ENCODE assay signal across 18 cellular contexts in genomic region chr6:148771212-148771601, GRCh38. TPM values are rescaled to one million over a fixed set of nuclear protein-coding genes. Genes with fewer than 3 reads are reported as not detected.
DNase-seq lines count a peak whose midpoint lies in the region; FAIRE-seq and TF ChIP-seq lines count a peak whose summit lies in the region.
"Had no signal": no experiment of that assay in that cellular context is flagged by ENCODE, and none has a peak within 500 bp of the region (broad histone marks: within the 10 kb centered on the region; RNA-seq: fewer than 3 reads in every experiment).

No MANE protein-coding gene starts in this region.

- peak overlapping the region in 6 of 8 donors; percentile 19 to 78 (median 54) for H3K4me3 Mint-ChIP-seq in CD4-positive, alpha-beta memory T cell
- H3K4me3 Mint-ChIP-seq in activated T-helper 1 cell treated with anti-CD3 and anti-CD28 coated beads, Interleukin-12 subunit alpha, Interleukin-12 subunit beta, Interleukin-2, Interleukin-4 antibody, amounts not matched to agents 30 ng/mL and 10 ng/mL and 1 ng/mL, durations not matched to agents 14 hours and 24 hours and 36 hours, result no peak overlapping the region
- H3K4me3 Mint-ChIP-seq in progenitor cell of endocrine pancreas (ENCODE audit: low read depth), result no peak overlapping the region
- H3K4me3 Mint-ChIP-seq: activated CD8-positive, alpha-beta T cell treated with anti-CD3 and anti-CD28 coated beads, Interleukin-2, amount 10 ng/mL, durations not matched to agents 7 days and 5 days; brain had no signal

- no peaks in the 10 kb centered on the region for H3K9me3 ChIP-seq in CD4-positive, alpha-beta memory T cell (ENCODE audit: control insufficient read depth in 1 of 2, low read length in 2 of 2)
- no peaks in the 10 kb centered on the region for H3K9me3 ChIP-seq in kidney (ENCODE audit: control insufficient read depth in 1 of 2, low read length in 2 of 2)

- TF ChIP-seq CTCF in kidney (IDR thresholded peaks at IDR 0.05; ENCODE audit: borderline replicate concordance, extremely low read depth, insufficient read depth) (no peak), progenitor cell of endocrine pancreas (IDR thresholded peaks at IDR 0.05; ENCODE audit: unreplicated experiment) (no peak)

- no peaks in the 10 kb centered on the region for H3K9me3 Mint-ChIP-seq in CD4-positive, alpha-beta memory T cell
- no peaks in the 10 kb centered on the region for H3K9me3 Mint-ChIP-seq in activated T-helper 1 cell treated with anti-CD3 and anti-CD28 coated beads, Interleukin-12 subunit alpha, Interleukin-12 subunit beta, Interleukin-2, Interleukin-4 antibody, amounts not matched to agents 30 ng/mL and 10 ng/mL and 1 ng/mL, durations not matched to agents 14 hours and 24 hours and 36 hours
- H3K9me3 Mint-ChIP-seq in progenitor cell of endocrine pancreas (ENCODE audit: low read depth), result no peaks in the 10 kb centered on the region
- H3K9me3 Mint-ChIP-seq: stimulated activated naive B cell treated with anti-CD40 and anti-IgM and Interleukin-4, amounts not matched to agents 10 μg/mL and 1 μg/mL and 100 μg/mL, for 72 hours had no signal

- H3K27me3 ChIP-seq in CD4-positive, alpha-beta memory T cell (ENCODE audit: insufficient read depth, low read length), result no peaks in the 10 kb centered on the region

- no peak for DNase-seq in CD4-positive, alpha-beta memory T cell
- DNase-seq in GM12891 (ENCODE audit: insufficient read length, low spot score), result no peak
- peak; percentile 86 for DNase-seq in RPMI8226
- DNase-seq in mucosa of gallbladder (ENCODE audit: low spot score), result peak; percentile 55
- no peak for DNase-seq in NCI-H2029 treated with DMSO at 0.1 percent for 48 hours (lab: John Stamatoyannopoulos, UW)
- no peak for DNase-seq in kidney
- no peak for DNase-seq in activated T-helper 1 cell treated with anti-CD3 and anti-CD28 coated beads, Interleukin-12 subunit alpha, Interleukin-12 subunit beta, Interleukin-2, Interleukin-4 antibody, amounts not matched to agents 30 ng/mL and 10 ng/mL and 1 ng/mL, durations not matched to agents 14 hours and 24 hours and 36 hours (ENCODE audit: low spot score)
- DNase-seq in progenitor cell of endocrine pancreas (ENCODE audit: low spot score, unreplicated experiment), result no peak
- DNase-seq: activated CD8-positive, alpha-beta T cell treated with anti-CD3 and anti-CD28 coated beads, Interleukin-2, amount 10 ng/mL, durations not matched to agents 7 days and 5 days; activated naive CD4-positive, alpha-beta T cell; effector CD8-positive, alpha-beta T cell; foreskin fibroblast; GM23248; midbrain; NCI-H524 treated with DMSO at 0.1 percent for 48 hours; stimulated activated CD4-positive, alpha-beta T cell treated with anti-CD3 and anti-CD28 coated beads, Interleukin-4, amount 100 ng/mL, for 4 hours; stimulated activated naive B cell treated with anti-CD40 and anti-IgM and Interleukin-4, amounts not matched to agents 10 μg/mL and 1 μg/mL and 100 μg/mL, for 72 hours had no signal

- CTCF ChIA-PET in CD4-positive, alpha-beta memory T cell (lab: Charles Lee; ENCODE audit: partially characterized antibody), result interaction anchor here (0.9 to 2.3 kb wide), 6 partner anchors 10 to 187 kb away, joined by 3 to 12 read pairs (median 4); no protein-coding TSS in a partner anchor

- POLR2A ChIA-PET in CD4-positive, alpha-beta memory T cell (lab: Charles Lee; ENCODE audit: partially characterized antibody), result interaction anchor here (0.7 to 4.1 kb wide), 6 partner anchors 9 to 775 kb away, joined by 3 to 30 read pairs (median 4); partner anchors contain the start of genes PPIL4 and UST

- H3K27ac Mint-ChIP-seq in CD4-positive, alpha-beta memory T cell, result peak overlapping the region; percentile 58 to 85 (median 77)
- no peak overlapping the region for H3K27ac Mint-ChIP-seq in activated T-helper 1 cell treated with anti-CD3 and anti-CD28 coated beads, Interleukin-12 subunit alpha, Interleukin-12 subunit beta, Interleukin-2, Interleukin-4 antibody, amounts not matched to agents 30 ng/mL and 10 ng/mL and 1 ng/mL, durations not matched to agents 14 hours and 24 hours and 36 hours
- H3K27ac Mint-ChIP-seq in progenitor cell of endocrine pancreas, result no peak overlapping the region
- H3K27ac Mint-ChIP-seq: activated CD8-positive, alpha-beta T cell treated with anti-CD3 and anti-CD28 coated beads, Interleukin-2, amount 10 ng/mL, durations not matched to agents 7 days and 5 days had no signal

- peak; percentile 20 for FAIRE-seq in GM12891 (lab: Jason Lieb, UNC)
- FAIRE-seq in kidney (lab: Jason Lieb, UNC), result no peak

- H3K4me1 ChIP-seq in CD4-positive, alpha-beta memory T cell (ENCODE audit: insufficient read depth, low read length), result peaks cover 41% of the 10 kb centered on the region
- peaks cover 0 to 2% of the 10 kb centered on the region in 2 donors for H3K4me1 ChIP-seq in kidney (ENCODE audit: control insufficient read depth in 1 of 2, insufficient read depth in 1 of 2, low read depth in 1 of 2, low read length in 2 of 2)

- no peaks in the 10 kb centered on the region for H3K36me3 ChIP-seq in CD4-positive, alpha-beta memory T cell (ENCODE audit: insufficient read depth, low read length)
- H3K36me3 ChIP-seq in kidney (ENCODE audit: control insufficient read depth in 1 of 2, insufficient read depth in 2 of 2, low read length in 2 of 2), result no peaks in the 10 kb centered on the region

- intact Hi-C loops in CD4-positive, alpha-beta memory T cell (cut with micrococcal nuclease), result no loop called here
- intact Hi-C loops in kidney (cut with DNase I), result no loop called here
- intact Hi-C loops in activated T-helper 1 cell treated with anti-CD3 and anti-CD28 coated beads, Interleukin-12 subunit alpha, Interleukin-12 subunit beta, Interleukin-2, Interleukin-4 antibody, amounts not matched to agents 30 ng/mL and 10 ng/mL and 1 ng/mL, durations not matched to agents 14 hours and 24 hours and 36 hours (cut with micrococcal nuclease), result no loop called here

- no peak overlapping the region for H3K4me3 ChIP-seq in CD4-positive, alpha-beta memory T cell (ENCODE audit: low read length in 2 of 2)
- H3K4me3 ChIP-seq in kidney (ENCODE audit: low read length in 2 of 2), result no peak overlapping the region
- H3K4me3 ChIP-seq: GM23248 had no signal

- H3K27ac ChIP-seq in CD4-positive, alpha-beta memory T cell (ENCODE audit: low read depth, low read length), result no peak overlapping the region
- no peak overlapping the region for H3K27ac ChIP-seq in kidney (ENCODE audit: low read depth in 2 of 2, low read length in 2 of 2)
- H3K27ac ChIP-seq: GM23248 had no signal

- H3K27me3 Mint-ChIP-seq in CD4-positive, alpha-beta memory T cell, result no peaks in the 10 kb centered on the region
- H3K27me3 Mint-ChIP-seq in activated T-helper 1 cell treated with anti-CD3 and anti-CD28 coated beads, Interleukin-12 subunit alpha, Interleukin-12 subunit beta, Interleukin-2, Interleukin-4 antibody, amounts not matched to agents 30 ng/mL and 10 ng/mL and 1 ng/mL, durations not matched to agents 14 hours and 24 hours and 36 hours (ENCODE audit: insufficient read depth), result peaks cover 50% of the 10 kb centered on the region
- H3K27me3 Mint-ChIP-seq in progenitor cell of endocrine pancreas, result peaks cover 28% of the 10 kb centered on the region
- H3K27me3 Mint-ChIP-seq: brain; stimulated activated naive B cell treated with anti-CD40 and anti-IgM and Interleukin-4, amounts not matched to agents 10 μg/mL and 1 μg/mL and 100 μg/mL, for 72 hours had no signal

- H3K36me3 Mint-ChIP-seq in CD4-positive, alpha-beta memory T cell, result no peaks in the 10 kb centered on the region
- H3K36me3 Mint-ChIP-seq in activated T-helper 1 cell treated with anti-CD3 and anti-CD28 coated beads, Interleukin-12 subunit alpha, Interleukin-12 subunit beta, Interleukin-2, Interleukin-4 antibody, amounts not matched to agents 30 ng/mL and 10 ng/mL and 1 ng/mL, durations not matched to agents 14 hours and 24 hours and 36 hours (ENCODE audit: low read depth), result no peaks in the 10 kb centered on the region
- H3K36me3 Mint-ChIP-seq in progenitor cell of endocrine pancreas (ENCODE audit: insufficient read depth), result no peaks in the 10 kb centered on the region
- H3K36me3 Mint-ChIP-seq: brain had no signal

- no peak for TF ChIP-seq POLR2A in GM12891 (IDR thresholded peaks at IDR 0.05; ENCODE audit: low read depth, low read length)

- peaks cover 26 to 50% (median 45%) of the 10 kb centered on the region in 4 donors for H3K4me1 Mint-ChIP-seq in CD4-positive, alpha-beta memory T cell
- H3K4me1 Mint-ChIP-seq in activated T-helper 1 cell treated with anti-CD3 and anti-CD28 coated beads, Interleukin-12 subunit alpha, Interleukin-12 subunit beta, Interleukin-2, Interleukin-4 antibody, amounts not matched to agents 30 ng/mL and 10 ng/mL and 1 ng/mL, durations not matched to agents 14 hours and 24 hours and 36 hours (ENCODE audit: low read depth), result peaks cover 6% of the 10 kb centered on the region
- peaks cover 5% of the 10 kb centered on the region for H3K4me1 Mint-ChIP-seq in progenitor cell of endocrine pancreas (ENCODE audit: low read depth)

- no peak overlapping the region for H3K9ac ChIP-seq in kidney (ENCODE audit: low read length in 2 of 2)
- H3K9ac ChIP-seq: GM23248 had no signal

TF ChIP-seq in GM12891, 5 proteins besides CTCF, POLR2A, EP300 and RAD21:
- no peak for TF ChIP-seq TAF1 (IDR thresholded peaks at IDR 0.05; ENCODE audit: low read depth, low read length)
- TF ChIP-seq POU2F2 (IDR thresholded peaks at IDR 0.05; ENCODE audit: low read depth, low read length), result no peak
- no peak for TF ChIP-seq POLR2AphosphoS5 (IDR thresholded peaks at IDR 0.05; ENCODE audit: low read depth, low read length)
- no peak for TF ChIP-seq PAX5 (IDR thresholded peaks at IDR 0.05; ENCODE audit: insufficient read depth, low read length, severe bottlenecking)

RNA-seq across cellular contexts. Expression of gene UST, which starts 24.4 kb away (rescaled TPM):
- 1 to 10 TPM; 7.0 to 7.6 TPM for total RNA-seq in CD4-positive, alpha-beta memory T cell
- 1 to 10 TPM; 2.2 to 3.2 TPM for polyA plus RNA-seq in CD4-positive, alpha-beta memory T cell
- 9.5 TPM for polyA plus RNA-seq in GM12891 (2012; ENCODE audit: low read depth, missing spikeins)
- total RNA-seq in mucosa of gallbladder (24.0 TPM), kidney (4.2 TPM), progenitor cell of endocrine pancreas (2.9 and 4.7 TPM in 2 replicates)
- 3.2 TPM for polyA plus RNA-seq in kidney (ENCODE audit: insufficient read depth, low read depth, low replicate concordance)
- total RNA-seq in activated T-helper 1 cell treated with anti-CD3 and anti-CD28 coated beads, Interleukin-12 subunit alpha, Interleukin-12 subunit beta, Interleukin-2, Interleukin-4 antibody, amounts not matched to agents 30 ng/mL and 10 ng/mL and 1 ng/mL, durations not matched to agents 14 hours and 24 hours and 36 hours, result 0.29 and 0.49 TPM in 2 replicates

Comparison
In these comparisons a context has a peak if more than half of its experiments do, and no peak if none do; other contexts are left out.
1. DNase-seq: peak in RPMI8226 (single experiment) and mucosa of gallbladder (single experiment); none in CD4-positive, alpha-beta memory T cell (0 of 5), GM12891 (single experiment), NCI-H2029 treated with DMSO at 0.1 percent for 48 hours (single experiment), kidney (single experiment), activated T-helper 1 cell treated with anti-CD3 and anti-CD28 coated beads, Interleukin-12 subunit alpha, Interleukin-12 subunit beta, Interleukin-2, Interleukin-4 antibody, amounts not matched to agents 30 ng/mL and 10 ng/mL and 1 ng/mL, durations not matched to agents 14 hours and 24 hours and 36 hours (single experiment) and progenitor cell of endocrine pancreas (single experiment).
2. H3K27ac Mint-ChIP-seq: peak in CD4-positive, alpha-beta memory T cell (7 of 7); none in activated T-helper 1 cell treated with anti-CD3 and anti-CD28 coated beads, Interleukin-12 subunit alpha, Interleukin-12 subunit beta, Interleukin-2, Interleukin-4 antibody, amounts not matched to agents 30 ng/mL and 10 ng/mL and 1 ng/mL, durations not matched to agents 14 hours and 24 hours and 36 hours (single experiment) and progenitor cell of endocrine pancreas (single experiment).
3. H3K4me3 Mint-ChIP-seq: peak in CD4-positive, alpha-beta memory T cell (6 of 8); none in activated T-helper 1 cell treated with anti-CD3 and anti-CD28 coated beads, Interleukin-12 subunit alpha, Interleukin-12 subunit beta, Interleukin-2, Interleukin-4 antibody, amounts not matched to agents 30 ng/mL and 10 ng/mL and 1 ng/mL, durations not matched to agents 14 hours and 24 hours and 36 hours (single experiment) and progenitor cell of endocrine pancreas (single experiment).